In the genomic region with DNA sequence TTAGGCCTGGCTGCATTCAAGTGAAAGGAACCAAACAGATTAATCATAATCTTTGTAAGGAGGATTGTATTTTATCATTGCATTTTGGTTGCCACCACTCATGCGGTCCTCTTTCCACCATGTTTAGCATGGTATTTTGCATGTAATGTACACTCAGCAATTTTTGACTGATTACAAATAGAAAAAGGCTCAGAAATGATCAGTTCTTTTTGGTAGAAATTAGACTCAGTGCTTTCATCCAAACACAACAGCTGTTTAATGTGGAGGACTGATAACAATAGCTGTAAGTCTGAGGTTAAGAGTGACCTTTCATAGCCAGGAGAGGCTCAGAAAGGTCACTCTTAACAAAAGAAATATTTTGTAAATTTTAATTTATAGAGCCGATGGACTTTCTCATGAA, we compare ENCODE assay signal across 34 cellular contexts.
"Had no signal": no experiment of that assay in that cellular context is flagged by ENCODE, and none has a peak within 500 bp of the region (broad histone marks: within the 10 kb centered on the region; RNA-seq: fewer than 3 reads in every experiment).

No MANE protein-coding gene starts in this region.

- H3K27me3 ChIP-seq: adrenal gland, body of pancreas, esophagus squamous epithelium, gastrocnemius medialis, pancreas, sigmoid colon, stomach, thyroid gland, upper lobe of left lung, vagina had no signal

- FAIRE-seq: islet of Langerhans, pancreas had no signal

- H3K4me1 ChIP-seq: body of pancreas, esophagus squamous epithelium, pancreas, prostate gland, sigmoid colon, stomach, thyroid gland, upper lobe of left lung, vagina had no signal

- H3K4me2 ChIP-seq: smooth muscle cell had no signal

- H3K9me3 ChIP-seq: adrenal gland, body of pancreas, esophagus squamous epithelium, gastrocnemius medialis, pancreas, prostate gland, sigmoid colon, stomach, thyroid gland, upper lobe of left lung, vagina had no signal

- ATAC-seq: body of pancreas; gastrocnemius medialis; left ventricle myocardium superior; naive thymus-derived CD8-positive, alpha-beta T cell; pancreas had no signal

- DNase-seq: activated CD4-positive, alpha-beta memory T cell treated with anti-CD3 and anti-CD28 coated beads for 36 hours; activated CD4-positive, alpha-beta T cell treated with anti-CD3 and anti-CD28 coated beads, Interleukin-2, amount 10 ng/mL, durations not matched to agents 24 days and 14 days; activated CD4-positive, CD25-positive, alpha-beta regulatory T cell treated with anti-CD3 and anti-CD28 coated beads, Interleukin-2, amount 50 U/mL, for 72 hours; activated CD8-positive, alpha-beta memory T cell treated with anti-CD3 and anti-CD28 coated beads, Interleukin-2, amount 50 U/mL, for 4 hours; activated effector memory CD4-positive, alpha-beta T cell treated with anti-CD3 and anti-CD28 coated beads, Interleukin-2, amount 50 U/mL, for 16 hours; activated naive CD4-positive, alpha-beta T cell treated with anti-CD3 and anti-CD28 coated beads for 36 hours; activated naive CD8-positive, alpha-beta T cell treated with anti-CD3 and anti-CD28 coated beads for 36 hours; activated T-cell treated with anti-CD3 and anti-CD28 coated beads, Interleukin-2, amount 50 U/mL, for 1 hour; adrenal gland; aorta; body of pancreas; dermis blood vessel endothelial cell; effector CD4-positive, alpha-beta T cell; esophagus squamous epithelium; gastrocnemius medialis; glutamatergic neuron; left ventricle myocardium superior; mammary epithelial cell; naive thymus-derived CD8-positive, alpha-beta T cell; nucleus accumbens; pancreas; retina; sigmoid colon; stimulated activated CD4-positive, alpha-beta T cell treated with anti-CD3 and anti-CD28 coated beads, Interleukin-1b, Interleukin-23, amount 100 ng/mL, for 48 hours; stimulated activated CD4-positive, alpha-beta T cell treated with anti-CD3 and anti-CD28 coated beads, Interleukin-4, amount 100 ng/mL, for 4 hours; stimulated activated CD8-positive, alpha-beta memory T cell treated with anti-CD3 and anti-CD28 coated beads, Interleukin-4, amount 100 ng/mL, for 48 hours; stomach; thyroid gland; upper lobe of left lung; WERI-Rb-1 had no signal

- H3K27ac ChIP-seq: adrenal gland, body of pancreas, esophagus squamous epithelium, gastrocnemius medialis, pancreas, prostate gland, sigmoid colon, stomach, thyroid gland, upper lobe of left lung, vagina, WERI-Rb-1 had no signal

- H3K4me3 ChIP-seq: adrenal gland, body of pancreas, esophagus squamous epithelium, gastrocnemius medialis, pancreas, prostate gland, sigmoid colon, smooth muscle cell, stomach, thyroid gland, upper lobe of left lung, vagina had no signal

- H3K36me3 ChIP-seq: adrenal gland, esophagus squamous epithelium, gastrocnemius medialis, pancreas, prostate gland, sigmoid colon, stomach, thyroid gland, upper lobe of left lung, vagina, WERI-Rb-1 had no signal
